In genomic region chr6:28212510-28213212, GRCh38 we compare ENCODE assay signal across 8 cellular contexts. TPM values are rescaled to one million over a fixed set of nuclear protein-coding genes. Genes with fewer than 3 reads are reported as not detected.
DNase-seq lines count a peak whose midpoint lies in the region; ATAC-seq and TF ChIP-seq lines count a peak whose summit lies in the region.

No MANE protein-coding gene starts in this region.

- intact Hi-C loops in gastrocnemius medialis (cut with DNase I; ENCODE audit: low total_unique reads), result loop anchor here (10.0 kb wide), 1 partner anchor 738 kb away; the partner anchor contains the start of gene ZNF184

- H3K27me3 ChIP-seq in gastrocnemius medialis, result peaks cover 64 to 82% (median 67%) of the 10 kb centered on the region in 3 donors

- no peaks in the 10 kb centered on the region for H3K36me3 Mint-ChIP-seq in activated T-cell treated with anti-CD3 and anti-CD28 coated beads, Interleukin-2, amount 50 U/mL, for 24 hours (ENCODE audit: low read depth)

- no peak for TF ChIP-seq CTCF in gastrocnemius medialis (IDR thresholded peaks at IDR 0.05 in 4 of 5, conservative IDR thresholded peaks at IDR 0.05 in 1 of 5)

- peaks cover 25% of the 10 kb centered on the region for H3K4me1 Mint-ChIP-seq in activated T-cell treated with anti-CD3 and anti-CD28 coated beads, Interleukin-2, amount 50 U/mL, for 24 hours (ENCODE audit: low read depth)

- H3K9me3 ChIP-seq in gastrocnemius medialis, result no peaks in the 10 kb centered on the region

- in situ Hi-C loops in gastrocnemius medialis (cut with MboI; ENCODE audit: low sequenced_read_pairs in 4 of 4), result loop anchor here in 2 of 4 donors (10.0 kb wide), 1 partner anchor 68 kb away; the partner anchor contains the start of gene ZKSCAN8 (in 2 of the 2)

- H3K9me3 Mint-ChIP-seq in activated T-cell treated with anti-CD3 and anti-CD28 coated beads, Interleukin-2, amount 50 U/mL, for 24 hours, result no peaks in the 10 kb centered on the region

- H3K4me1 ChIP-seq in gastrocnemius medialis, result peaks cover 4 to 9% of the 10 kb centered on the region in 2 donors

- peak overlapping the region; percentile 5 to 71 (median 58) for H3K27ac ChIP-seq in gastrocnemius medialis

- H3K27ac Mint-ChIP-seq in activated T-cell treated with anti-CD3 and anti-CD28 coated beads, Interleukin-2, amount 50 U/mL, for 24 hours, result peak overlapping the region; percentile 93

- peaks cover 91% of the 10 kb centered on the region for H3K27me3 Mint-ChIP-seq in activated T-cell treated with anti-CD3 and anti-CD28 coated beads, Interleukin-2, amount 50 U/mL, for 24 hours

- ATAC-seq in GM18498 (IDR thresholded peaks at IDR 0.05; ENCODE audit: unreplicated experiment), result peak; percentile 67
- ATAC-seq in HG03342 (IDR thresholded peaks at IDR 0.05; ENCODE audit: unreplicated experiment), result peak; percentile 65
- peak; percentile 90 to 91 for ATAC-seq in gastrocnemius medialis

- peak overlapping the region; percentile 13 to 45 (median 40) for H3K4me3 ChIP-seq in gastrocnemius medialis

- TF ChIP-seq POLR2A in gastrocnemius medialis (IDR thresholded peaks at IDR 0.05), result no peak

- no peaks in the 10 kb centered on the region for H3K36me3 ChIP-seq in gastrocnemius medialis

- DNase-seq in AG08396 (ENCODE audit: low spot score), result peak; percentile 82
- DNase-seq in NCI-H524 (lab: John Stamatoyannopoulos, UW), result peak; percentile 74 to 88
- peak; percentile 79 for DNase-seq in activated T-cell treated with anti-CD3 and anti-CD28 coated beads, Interleukin-2, amount 50 U/mL, for 24 hours
- DNase-seq in glomerular visceral epithelial cell (ENCODE audit: extremely low spot score), result peak; percentile 90
- DNase-seq in gastrocnemius medialis, result peak in 1 of 2 donors; percentile 66
- DNase-seq in superior temporal gyrus (ENCODE audit: extremely low spot score), result no peak

- H3K4me3 Mint-ChIP-seq in activated T-cell treated with anti-CD3 and anti-CD28 coated beads, Interleukin-2, amount 50 U/mL, for 24 hours, result peak overlapping the region; percentile 73

RNA-seq across cellular contexts. Expression of gene ZSCAN9, which starts 12.4 kb away (rescaled TPM):
- total RNA-seq in gastrocnemius medialis, result 1 to 10 TPM; 3.7 to 6.5 (median 4.3) TPM

RNA-seq across cellular contexts. Expression of gene ZKSCAN4, which starts 39.4 kb away (rescaled TPM):
- total RNA-seq in gastrocnemius medialis, result 1 to 10 TPM in 3 of 4 donors, under 1 TPM in 1; 0.82 to 3.3 (median 1.1) TPM

RNA-seq across cellular contexts. Expression of gene NKAPL, which starts 46.4 kb away (rescaled TPM):
- total RNA-seq in gastrocnemius medialis, result 10 to 100 TPM in 1 of 4 donors, 1 to 10 TPM in 3; 1.5 to 10.1 (median 5.6) TPM

RNA-seq across cellular contexts. Expression of gene ZSCAN26, which starts 54.3 kb away (rescaled TPM):
- 10 to 100 TPM in 2 of 4 donors, 1 to 10 TPM in 2; 7.3 to 13.4 (median 9.8) TPM for total RNA-seq in gastrocnemius medialis
